10 cellular contexts compared by ENCODE assay signal in the genomic region with DNA sequence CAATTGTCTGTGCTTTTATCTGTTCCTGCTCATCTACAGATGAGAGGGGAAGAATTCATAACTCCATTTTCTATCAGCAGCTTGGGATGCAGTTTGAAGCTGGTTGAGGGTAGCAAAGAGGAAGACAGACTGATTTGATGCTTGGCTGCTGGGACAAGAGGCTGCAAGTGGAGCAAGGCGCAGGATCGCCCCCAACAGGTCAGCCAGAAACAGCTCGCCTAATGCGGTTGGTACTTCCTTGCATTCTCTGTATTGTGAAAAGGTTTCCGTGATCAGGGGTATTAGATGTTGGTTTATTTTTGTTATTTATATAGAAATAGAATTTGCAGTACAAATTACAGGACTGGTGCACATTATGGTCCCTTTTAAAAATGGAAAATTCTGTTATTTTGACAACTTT. TPM values are rescaled to one million over a fixed set of nuclear protein-coding genes. Genes with fewer than 3 reads are reported as not detected.
A peak's percentile ranks its signal among the peaks of the same experiment; 100 is the strongest.
DNase-seq lines count a peak whose midpoint lies in the region; ATAC-seq and TF ChIP-seq lines count a peak whose summit lies in the region.
"Had no signal": no experiment of that assay in that cellular context is flagged by ENCODE, and none has a peak within 500 bp of the region (broad histone marks: within the 10 kb centered on the region; RNA-seq: fewer than 3 reads in every experiment).

No MANE protein-coding gene starts in this region.

- WGBS in mesendoderm (ENCODE audit: extremely low coverage, insufficient coverage, low lambda C conversion rate): 100% methylated on average over 1 of the region's 5 CpGs
- no CpG with 5 or more reads among the region's 5 CpGs for WGBS in neuronal stem cell (ENCODE audit: extremely low coverage in 2 of 2, insufficient read length in 2 of 2, insufficient replicate concordance in 1 of 2), 2 donors

- no peak overlapping the region for H4K8ac ChIP-seq in mesendoderm (ENCODE audit: low read depth, low read length)
- H4K8ac ChIP-seq in neuronal stem cell (ENCODE audit: low read depth, low read length): no peak overlapping the region

- peaks cover 0 to 3% of the 10 kb centered on the region in 2 donors for H3K9me3 ChIP-seq in neuronal stem cell (replicated peaks in 1 of 2; ENCODE audit: control insufficient read depth in 2 of 2, insufficient read depth in 1 of 2, low read depth in 1 of 2, low read length in 2 of 2)

- H3K27ac ChIP-seq in mesendoderm (ENCODE audit: low read depth, low read length) (no peak overlapping the region), neuronal stem cell (replicated peaks; ENCODE audit: low read length) (no peak overlapping the region)

- H3K9ac ChIP-seq in mesendoderm (ENCODE audit: low read length): no peak overlapping the region
- H3K9ac ChIP-seq in neuronal stem cell (ENCODE audit: low read depth, low read length, poor library complexity): no peak overlapping the region

- no peak for TF ChIP-seq EP300 in Ishikawa (IDR thresholded peaks at IDR 0.05; ENCODE audit: borderline replicate concordance)

- H2BK120ac ChIP-seq in mesendoderm (ENCODE audit: low read depth, low read length) (no peak overlapping the region), neuronal stem cell (ENCODE audit: low read depth, low read length) (no peak overlapping the region)

- DNase-seq in NCI-H2081 (lab: John Stamatoyannopoulos, UW): peak; percentile 1 to 19
- no peak for DNase-seq in NCI-H2081 treated with DMSO at 0.1 percent for 48 hours (lab: John Stamatoyannopoulos, UW)
- peak; percentile 31 for DNase-seq in UCSD-AML1 (lab: John Stamatoyannopoulos, UW; ENCODE audit: unreplicated experiment)
- peak; percentile 56 for DNase-seq in mesendoderm
- DNase-seq in NCI-H774 (lab: John Stamatoyannopoulos, UW): no peak
- no peak for DNase-seq in neuronal stem cell (ENCODE audit: low spot score)
- DNase-seq: C1 segment of cervical spinal cord had no signal

- no peak for ATAC-seq in HG03342 (IDR thresholded peaks at IDR 0.05; ENCODE audit: unreplicated experiment)
- ATAC-seq: stimulated activated naive CD8-positive, alpha-beta T cell treated with anti-CD3 and anti-CD28 coated beads, Interleukin-15, amount 100 ng/mL, for 72 hours had no signal

- H4K5ac ChIP-seq in mesendoderm (ENCODE audit: low read length): no peak overlapping the region

- no peak overlapping the region for H2AK5ac ChIP-seq in mesendoderm (ENCODE audit: low read length)
- no peak overlapping the region for H2AK5ac ChIP-seq in neuronal stem cell (ENCODE audit: low read depth, low read length)

- no peak overlapping the region for H3K56ac ChIP-seq in mesendoderm (ENCODE audit: low read length)

- H3K23ac ChIP-seq in mesendoderm (ENCODE audit: low read length) (no peak overlapping the region), neuronal stem cell (ENCODE audit: low read depth, low read length, poor library complexity) (no peak overlapping the region)

- no peak overlapping the region for H3K18ac ChIP-seq in mesendoderm (ENCODE audit: low read length)
- H3K18ac ChIP-seq in neuronal stem cell (ENCODE audit: low read length): no peak overlapping the region

- no peak overlapping the region for H2BK12ac ChIP-seq in neuronal stem cell (ENCODE audit: low read length)

- no peak overlapping the region for H2BK5ac ChIP-seq in mesendoderm (ENCODE audit: low read length)
- H2BK5ac ChIP-seq in neuronal stem cell (ENCODE audit: low read length): no peak overlapping the region

- H3K27me3 ChIP-seq in mesendoderm (ENCODE audit: insufficient read depth, low read length, poor library complexity) (peaks cover 1% of the 10 kb centered on the region), neuronal stem cell (ENCODE audit: control insufficient read depth in 3 of 3, insufficient read depth in 3 of 3, low read depth in 1 of 3, low read length in 3 of 3) (no peaks in the 10 kb centered on the region)

- H3K36me3 ChIP-seq in mesendoderm (ENCODE audit: control insufficient read depth, insufficient read depth, low read length) (no peaks in the 10 kb centered on the region), neuronal stem cell (replicated peaks in 1 of 2; ENCODE audit: control insufficient read depth in 2 of 2, insufficient read depth in 2 of 2, low read length in 2 of 2) (no peaks in the 10 kb centered on the region)

- H3K4me1 ChIP-seq in mesendoderm (ENCODE audit: control insufficient read depth, low read depth, low read length) (no peaks in the 10 kb centered on the region), neuronal stem cell (ENCODE audit: control insufficient read depth in 2 of 2, insufficient read depth in 1 of 2, low read depth in 1 of 2, low read length in 2 of 2) (no peaks in the 10 kb centered on the region)

- H3K14ac ChIP-seq in neuronal stem cell (ENCODE audit: low read length): no peak overlapping the region

- peak; percentile 53 for TF ChIP-seq RAD21 in Ishikawa (IDR thresholded peaks at IDR 0.05; ENCODE audit: low read depth)

- H3K79me2 ChIP-seq in mesendoderm (ENCODE audit: control insufficient read depth, insufficient read depth, low read length): no peaks in the 10 kb centered on the region

- no peaks in the 10 kb centered on the region for H3K79me1 ChIP-seq in mesendoderm (ENCODE audit: low read length)
- no peaks in the 10 kb centered on the region for H3K79me1 ChIP-seq in neuronal stem cell (ENCODE audit: low read depth, low read length)

- H3K4me2 ChIP-seq in mesendoderm (ENCODE audit: low read length) (no peak overlapping the region), neuronal stem cell (ENCODE audit: insufficient read depth, low read length, poor library complexity, severe bottlenecking) (no peak overlapping the region)

- H3K4me3 ChIP-seq in mesendoderm (ENCODE audit: low read length) (no peak overlapping the region), neuronal stem cell (ENCODE audit: low read length in 2 of 2) (no peak overlapping the region)

- H4K91ac ChIP-seq in neuronal stem cell (ENCODE audit: low read depth, low read length, poor library complexity): no peak overlapping the region

- no peak overlapping the region for H3K4ac ChIP-seq in mesendoderm (ENCODE audit: low read depth, low read length)
- no peak overlapping the region for H3K4ac ChIP-seq in neuronal stem cell (ENCODE audit: low read length)

- H2BK15ac ChIP-seq in mesendoderm (replicated peaks; ENCODE audit: low read depth): no peak overlapping the region
- no peak overlapping the region for H2BK15ac ChIP-seq in neuronal stem cell (ENCODE audit: low read length)

- H2AFZ ChIP-seq in neuronal stem cell (ENCODE audit: low read length): no peak overlapping the region

TF ChIP-seq in Ishikawa, 13 proteins besides CTCF, POLR2A, EP300 and RAD21:
- TF ChIP-seq, protein P1, sequence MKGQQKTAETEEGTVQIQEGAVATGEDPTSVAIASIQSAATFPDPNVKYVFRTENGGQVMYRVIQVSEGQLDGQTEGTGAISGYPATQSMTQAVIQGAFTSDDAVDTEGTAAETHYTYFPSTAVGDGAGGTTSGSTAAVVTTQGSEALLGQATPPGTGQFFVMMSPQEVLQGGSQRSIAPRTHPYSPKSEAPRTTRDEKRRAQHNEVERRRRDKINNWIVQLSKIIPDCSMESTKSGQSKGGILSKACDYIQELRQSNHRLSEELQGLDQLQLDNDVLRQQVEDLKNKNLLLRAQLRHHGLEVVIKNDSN (IDR thresholded peaks at IDR 0.05): no peak
- TF ChIP-seq ZBTB7A (IDR thresholded peaks at IDR 0.05; ENCODE audit: low read depth) (no peak), EGR1 (IDR thresholded peaks at IDR 0.05) (no peak), TEAD4 (IDR thresholded peaks at IDR 0.05) (no peak), NFIC (IDR thresholded peaks at IDR 0.05) (no peak), TCF12 (IDR thresholded peaks at IDR 0.05; ENCODE audit: low read depth) (no peak), FOXM1 (IDR thresholded peaks at IDR 0.05; ENCODE audit: borderline replicate concordance, low read depth) (no peak)
- TF ChIP-seq, protein P2, sequence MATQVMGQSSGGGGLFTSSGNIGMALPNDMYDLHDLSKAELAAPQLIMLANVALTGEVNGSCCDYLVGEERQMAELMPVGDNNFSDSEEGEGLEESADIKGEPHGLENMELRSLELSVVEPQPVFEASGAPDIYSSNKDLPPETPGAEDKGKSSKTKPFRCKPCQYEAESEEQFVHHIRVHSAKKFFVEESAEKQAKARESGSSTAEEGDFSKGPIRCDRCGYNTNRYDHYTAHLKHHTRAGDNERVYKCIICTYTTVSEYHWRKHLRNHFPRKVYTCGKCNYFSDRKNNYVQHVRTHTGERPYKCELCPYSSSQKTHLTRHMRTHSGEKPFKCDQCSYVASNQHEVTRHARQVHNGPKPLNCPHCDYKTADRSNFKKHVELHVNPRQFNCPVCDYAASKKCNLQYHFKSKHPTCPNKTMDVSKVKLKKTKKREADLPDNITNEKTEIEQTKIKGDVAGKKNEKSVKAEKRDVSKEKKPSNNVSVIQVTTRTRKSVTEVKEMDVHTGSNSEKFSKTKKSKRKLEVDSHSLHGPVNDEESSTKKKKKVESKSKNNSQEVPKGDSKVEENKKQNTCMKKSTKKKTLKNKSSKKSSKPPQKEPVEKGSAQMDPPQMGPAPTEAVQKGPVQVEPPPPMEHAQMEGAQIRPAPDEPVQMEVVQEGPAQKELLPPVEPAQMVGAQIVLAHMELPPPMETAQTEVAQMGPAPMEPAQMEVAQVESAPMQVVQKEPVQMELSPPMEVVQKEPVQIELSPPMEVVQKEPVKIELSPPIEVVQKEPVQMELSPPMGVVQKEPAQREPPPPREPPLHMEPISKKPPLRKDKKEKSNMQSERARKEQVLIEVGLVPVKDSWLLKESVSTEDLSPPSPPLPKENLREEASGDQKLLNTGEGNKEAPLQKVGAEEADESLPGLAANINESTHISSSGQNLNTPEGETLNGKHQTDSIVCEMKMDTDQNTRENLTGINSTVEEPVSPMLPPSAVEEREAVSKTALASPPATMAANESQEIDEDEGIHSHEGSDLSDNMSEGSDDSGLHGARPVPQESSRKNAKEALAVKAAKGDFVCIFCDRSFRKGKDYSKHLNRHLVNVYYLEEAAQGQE (IDR thresholded peaks at IDR 0.05; ENCODE audit: low read depth): no peak
- TF ChIP-seq, protein P3, sequence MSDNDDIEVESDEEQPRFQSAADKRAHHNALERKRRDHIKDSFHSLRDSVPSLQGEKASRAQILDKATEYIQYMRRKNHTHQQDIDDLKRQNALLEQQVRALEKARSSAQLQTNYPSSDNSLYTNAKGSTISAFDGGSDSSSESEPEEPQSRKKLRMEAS (IDR thresholded peaks at IDR 0.05): no peak

RNA-seq across cellular contexts. Expression of a gene that starts 40.6 kb away (rescaled TPM):
- 10.7 TPM for polyA plus RNA-seq in mesendoderm (2013, experiment 1 of 2)
- polyA plus RNA-seq in mesendoderm (2013, experiment 2 of 2): 9.5 TPM
- polyA plus RNA-seq in neuronal stem cell (2013, experiment 1 of 2): 9.5 TPM
- 9.7 TPM for polyA plus RNA-seq in neuronal stem cell (2013, experiment 2 of 2)

Comparison
In these comparisons a context has a peak if more than half of its experiments do, and no peak if none do; other contexts are left out.
1. DNase-seq: peak in NCI-H2081 (2 of 2), UCSD-AML1 (single experiment) and mesendoderm (single experiment); none in NCI-H2081 treated with DMSO at 0.1 percent for 48 hours (single experiment), NCI-H774 (single experiment) and neuronal stem cell (single experiment).